Comparison of ENCODE assay signal across 1 cellular context in the genomic region with DNA sequence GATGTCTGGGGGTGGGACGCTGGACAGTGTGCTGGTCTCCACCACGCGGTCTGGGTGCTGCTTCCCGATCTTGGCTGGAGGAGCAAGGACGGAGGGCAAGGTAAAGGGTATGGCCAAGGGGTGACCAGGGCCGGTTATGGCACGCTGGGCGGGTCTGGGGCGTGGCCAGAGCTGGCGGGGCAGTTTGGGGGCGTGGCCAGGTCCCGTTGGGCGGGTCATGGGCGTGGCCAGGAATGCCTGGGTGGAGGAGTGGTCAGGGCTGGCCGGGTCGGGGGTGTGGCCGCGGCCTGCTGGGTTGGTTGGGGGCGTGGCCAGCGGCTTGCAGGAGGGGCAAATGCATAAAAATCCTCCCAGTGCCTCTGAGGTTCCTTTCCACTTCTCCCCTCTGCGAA.
A peak's percentile ranks its signal among the peaks of the same experiment; 100 is the strongest.
TF ChIP-seq lines count a peak whose summit lies in the region.

No MANE protein-coding gene starts in this region.

TF ChIP-seq in H1, 55 proteins besides CTCF, POLR2A, EP300 and RAD21:
- TF ChIP-seq CBX8 (IDR thresholded peaks at IDR 0.05; ENCODE audit: borderline replicate concordance, low read depth, low read length): no peak
- peak; percentile 99 for TF ChIP-seq SP4 (IDR thresholded peaks at IDR 0.05; ENCODE audit: low read length)
- TF ChIP-seq CHD2 (IDR thresholded peaks at IDR 0.05; ENCODE audit: low read length): peak; percentile 41; the same call in 1 of the 2 replicates
- peak; percentile 43; the same call in 1 of the 2 replicates for TF ChIP-seq TEAD4 (IDR thresholded peaks at IDR 0.05; ENCODE audit: low read depth, low read length)
- TF ChIP-seq SIX5 (IDR thresholded peaks at IDR 0.05; ENCODE audit: low read depth, low read length): no peak
- no peak for TF ChIP-seq EGR1 (IDR thresholded peaks at IDR 0.05; ENCODE audit: borderline replicate concordance, low read depth, low read length)
- peak; percentile 99 for TF ChIP-seq SP1 (IDR thresholded peaks at IDR 0.05; ENCODE audit: low read depth, low read length)
- no peak for TF ChIP-seq ASH2L (IDR thresholded peaks at IDR 0.05; ENCODE audit: low read length)
- TF ChIP-seq HDAC6 (IDR thresholded peaks at IDR 0.05; ENCODE audit: low read depth, low read length): no peak
- TF ChIP-seq CTBP2 (IDR thresholded peaks at IDR 0.05; ENCODE audit: borderline replicate concordance, insufficient read depth, insufficient read length, low read length): no peak
- TF ChIP-seq NANOG (IDR thresholded peaks at IDR 0.05; ENCODE audit: insufficient read depth, low read depth, low read length, poor library complexity, severe bottlenecking): no peak
